In the genomic region with DNA sequence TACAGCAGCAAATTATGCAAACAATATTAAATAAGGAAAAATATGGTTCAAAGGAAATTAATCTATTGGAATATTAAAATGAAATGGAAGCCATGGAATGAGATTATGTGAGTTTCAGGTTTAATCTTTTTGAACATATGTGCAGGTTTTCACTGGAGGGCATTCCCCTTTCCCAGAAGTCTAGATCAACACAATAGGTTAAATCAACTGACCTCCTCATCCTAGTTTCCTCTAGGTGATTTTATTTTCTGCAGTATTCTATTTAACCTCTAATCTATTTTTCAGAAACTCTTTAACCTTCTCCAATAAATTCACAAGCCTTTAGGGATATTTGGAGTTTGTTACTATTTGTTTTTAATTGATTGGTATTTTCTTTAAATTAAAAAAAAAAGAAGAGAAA, we compare ENCODE assay signal across 1 cellular context.
TF ChIP-seq lines count a peak whose summit lies in the region.

No MANE protein-coding gene starts in this region.

TF ChIP-seq in K562, 482 proteins besides CTCF, POLR2A, EP300 and RAD21 (continued from another document):
- TF ChIP-seq, protein P1, sequence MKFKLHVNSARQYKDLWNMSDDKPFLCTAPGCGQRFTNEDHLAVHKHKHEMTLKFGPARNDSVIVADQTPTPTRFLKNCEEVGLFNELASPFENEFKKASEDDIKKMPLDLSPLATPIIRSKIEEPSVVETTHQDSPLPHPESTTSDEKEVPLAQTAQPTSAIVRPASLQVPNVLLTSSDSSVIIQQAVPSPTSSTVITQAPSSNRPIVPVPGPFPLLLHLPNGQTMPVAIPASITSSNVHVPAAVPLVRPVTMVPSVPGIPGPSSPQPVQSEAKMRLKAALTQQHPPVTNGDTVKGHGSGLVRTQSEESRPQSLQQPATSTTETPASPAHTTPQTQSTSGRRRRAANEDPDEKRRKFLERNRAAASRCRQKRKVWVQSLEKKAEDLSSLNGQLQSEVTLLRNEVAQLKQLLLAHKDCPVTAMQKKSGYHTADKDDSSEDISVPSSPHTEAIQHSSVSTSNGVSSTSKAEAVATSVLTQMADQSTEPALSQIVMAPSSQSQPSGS (CRISPR knock-in tag; IDR thresholded peaks at IDR 0.05): no peak
- TF ChIP-seq SIN3B (IDR thresholded peaks at IDR 0.05; ENCODE audit: low read depth) (no peak), CREB3L1 (IDR thresholded peaks at IDR 0.05; ENCODE audit: borderline replicate concordance, low read depth) (no peak), DACH1 (IDR thresholded peaks at IDR 0.05; ENCODE audit: partially characterized antibody) (no peak), RBFOX2 (IDR thresholded peaks at IDR 0.05; ENCODE audit: low read depth, low read length) (no peak), MCM2 (IDR thresholded peaks at IDR 0.05; ENCODE audit: low read depth) (no peak), FIP1L1 (IDR thresholded peaks at IDR 0.05; ENCODE audit: low read depth, low read length, poor library complexity, severe bottlenecking) (no peak), YBX1 (IDR thresholded peaks at IDR 0.05) (no peak), HOXB6 (CRISPR knock-in tag; IDR thresholded peaks at IDR 0.05; ENCODE audit: borderline replicate concordance) (no peak), ARID4B (CRISPR knock-in tag; IDR thresholded peaks at IDR 0.05) (no peak), CAMTA2 (CRISPR knock-in tag; conservative IDR thresholded peaks at IDR 0.05) (no peak)
TF ChIP-seq in K562: peak in this region for 0.
